1 cellular context compared by ENCODE assay signal in genomic region chr2:127174176-127174575, GRCh38.
TF ChIP-seq lines count a peak whose summit lies in the region.

No MANE protein-coding gene starts in this region.

TF ChIP-seq in SK-N-SH, 30 proteins besides CTCF, POLR2A, EP300 and RAD21:
- TF ChIP-seq SMC3 (IDR thresholded peaks at IDR 0.05; ENCODE audit: low read depth, low read length) (peak; percentile 44; the same call in 1 of the 2 replicates), POLR2AphosphoS5 (IDR thresholded peaks at IDR 0.05; ENCODE audit: low read depth, low read length) (no peak), TCF12 (IDR thresholded peaks at IDR 0.05) (no peak)
